ENCODE assay signal across 2 cellular contexts in the genomic region with DNA sequence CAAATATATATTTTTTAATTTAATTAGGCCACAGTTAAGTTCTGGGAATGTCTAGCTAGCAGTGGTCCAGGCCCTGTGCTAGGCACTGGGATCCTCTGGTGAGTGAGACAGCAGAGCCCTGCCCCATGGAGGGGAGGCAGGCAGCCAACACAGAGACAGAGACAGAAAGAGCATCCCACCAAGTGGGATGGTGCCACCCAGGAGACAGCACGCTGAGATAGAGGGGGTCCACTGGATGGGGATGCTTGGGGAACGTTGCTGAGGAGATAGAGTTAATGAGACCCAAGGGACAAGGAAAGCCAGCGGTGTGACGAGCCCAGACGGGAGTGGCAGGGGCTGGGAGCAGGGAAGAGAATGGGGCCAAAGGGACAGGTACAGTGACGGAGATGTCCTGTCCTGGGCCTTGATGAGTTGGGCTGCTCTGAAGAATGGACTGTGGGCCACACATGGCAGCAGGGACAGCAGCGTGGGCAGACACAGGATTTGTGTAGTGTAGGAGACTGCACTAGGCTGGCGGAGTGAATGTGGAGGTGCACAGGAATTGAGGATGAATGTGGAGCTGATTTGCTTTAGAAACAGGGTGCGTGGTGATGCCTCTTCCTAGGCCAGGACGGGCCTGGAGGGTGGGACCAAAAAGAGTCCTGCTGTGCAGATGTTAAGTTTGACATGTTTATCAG.
TF ChIP-seq lines count a peak whose summit lies in the region.

No MANE protein-coding gene starts in this region.

TF ChIP-seq in SK-N-SH treated with all-trans-retinoic acid at 6 μM for 48 hours, 23 proteins besides CTCF, POLR2A, EP300 and RAD21:
- TF ChIP-seq GLIS3 (CRISPR knock-in tag; IDR thresholded peaks at IDR 0.05) (no peak), TCF4 (CRISPR knock-in tag; IDR thresholded peaks at IDR 0.05; ENCODE audit: borderline replicate concordance) (no peak), BACH2 (CRISPR knock-in tag; IDR thresholded peaks at IDR 0.05; ENCODE audit: borderline replicate concordance) (no peak)
- TF ChIP-seq, protein P1, sequence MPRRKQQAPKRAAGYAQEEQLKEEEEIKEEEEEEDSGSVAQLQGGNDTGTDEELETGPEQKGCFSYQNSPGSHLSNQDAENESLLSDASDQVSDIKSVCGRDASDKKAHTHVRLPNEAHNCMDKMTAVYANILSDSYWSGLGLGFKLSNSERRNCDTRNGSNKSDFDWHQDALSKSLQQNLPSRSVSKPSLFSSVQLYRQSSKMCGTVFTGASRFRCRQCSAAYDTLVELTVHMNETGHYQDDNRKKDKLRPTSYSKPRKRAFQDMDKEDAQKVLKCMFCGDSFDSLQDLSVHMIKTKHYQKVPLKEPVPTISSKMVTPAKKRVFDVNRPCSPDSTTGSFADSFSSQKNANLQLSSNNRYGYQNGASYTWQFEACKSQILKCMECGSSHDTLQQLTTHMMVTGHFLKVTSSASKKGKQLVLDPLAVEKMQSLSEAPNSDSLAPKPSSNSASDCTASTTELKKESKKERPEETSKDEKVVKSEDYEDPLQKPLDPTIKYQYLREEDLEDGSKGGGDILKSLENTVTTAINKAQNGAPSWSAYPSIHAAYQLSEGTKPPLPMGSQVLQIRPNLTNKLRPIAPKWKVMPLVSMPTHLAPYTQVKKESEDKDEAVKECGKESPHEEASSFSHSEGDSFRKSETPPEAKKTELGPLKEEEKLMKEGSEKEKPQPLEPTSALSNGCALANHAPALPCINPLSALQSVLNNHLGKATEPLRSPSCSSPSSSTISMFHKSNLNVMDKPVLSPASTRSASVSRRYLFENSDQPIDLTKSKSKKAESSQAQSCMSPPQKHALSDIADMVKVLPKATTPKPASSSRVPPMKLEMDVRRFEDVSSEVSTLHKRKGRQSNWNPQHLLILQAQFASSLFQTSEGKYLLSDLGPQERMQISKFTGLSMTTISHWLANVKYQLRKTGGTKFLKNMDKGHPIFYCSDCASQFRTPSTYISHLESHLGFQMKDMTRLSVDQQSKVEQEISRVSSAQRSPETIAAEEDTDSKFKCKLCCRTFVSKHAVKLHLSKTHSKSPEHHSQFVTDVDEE (CRISPR knock-in tag; IDR thresholded peaks at IDR 0.05): no peak
TF ChIP-seq in SK-N-SH treated with all-trans-retinoic acid at 6 μM for 48 hours: peak in this region for 0.

TF ChIP-seq in SK-N-SH, 30 proteins besides CTCF, POLR2A, EP300 and RAD21:
- TF ChIP-seq, protein P2, sequence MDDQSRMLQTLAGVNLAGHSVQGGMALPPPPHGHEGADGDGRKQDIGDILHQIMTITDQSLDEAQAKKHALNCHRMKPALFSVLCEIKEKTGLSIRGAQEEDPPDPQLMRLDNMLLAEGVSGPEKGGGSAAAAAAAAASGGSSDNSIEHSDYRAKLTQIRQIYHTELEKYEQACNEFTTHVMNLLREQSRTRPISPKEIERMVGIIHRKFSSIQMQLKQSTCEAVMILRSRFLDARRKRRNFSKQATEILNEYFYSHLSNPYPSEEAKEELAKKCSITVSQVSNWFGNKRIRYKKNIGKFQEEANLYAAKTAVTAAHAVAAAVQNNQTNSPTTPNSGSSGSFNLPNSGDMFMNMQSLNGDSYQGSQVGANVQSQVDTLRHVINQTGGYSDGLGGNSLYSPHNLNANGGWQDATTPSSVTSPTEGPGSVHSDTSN (IDR thresholded peaks at IDR 0.05): no peak
- TF ChIP-seq TEAD4 (IDR thresholded peaks at IDR 0.05; ENCODE audit: borderline replicate concordance, insufficient read depth): no peak
- no peak for TF ChIP-seq SMC3 (IDR thresholded peaks at IDR 0.05; ENCODE audit: low read depth, low read length)
- TF ChIP-seq GATA2 (CRISPR knock-in tag; IDR thresholded peaks at IDR 0.05): no peak
- TF ChIP-seq, protein P3, sequence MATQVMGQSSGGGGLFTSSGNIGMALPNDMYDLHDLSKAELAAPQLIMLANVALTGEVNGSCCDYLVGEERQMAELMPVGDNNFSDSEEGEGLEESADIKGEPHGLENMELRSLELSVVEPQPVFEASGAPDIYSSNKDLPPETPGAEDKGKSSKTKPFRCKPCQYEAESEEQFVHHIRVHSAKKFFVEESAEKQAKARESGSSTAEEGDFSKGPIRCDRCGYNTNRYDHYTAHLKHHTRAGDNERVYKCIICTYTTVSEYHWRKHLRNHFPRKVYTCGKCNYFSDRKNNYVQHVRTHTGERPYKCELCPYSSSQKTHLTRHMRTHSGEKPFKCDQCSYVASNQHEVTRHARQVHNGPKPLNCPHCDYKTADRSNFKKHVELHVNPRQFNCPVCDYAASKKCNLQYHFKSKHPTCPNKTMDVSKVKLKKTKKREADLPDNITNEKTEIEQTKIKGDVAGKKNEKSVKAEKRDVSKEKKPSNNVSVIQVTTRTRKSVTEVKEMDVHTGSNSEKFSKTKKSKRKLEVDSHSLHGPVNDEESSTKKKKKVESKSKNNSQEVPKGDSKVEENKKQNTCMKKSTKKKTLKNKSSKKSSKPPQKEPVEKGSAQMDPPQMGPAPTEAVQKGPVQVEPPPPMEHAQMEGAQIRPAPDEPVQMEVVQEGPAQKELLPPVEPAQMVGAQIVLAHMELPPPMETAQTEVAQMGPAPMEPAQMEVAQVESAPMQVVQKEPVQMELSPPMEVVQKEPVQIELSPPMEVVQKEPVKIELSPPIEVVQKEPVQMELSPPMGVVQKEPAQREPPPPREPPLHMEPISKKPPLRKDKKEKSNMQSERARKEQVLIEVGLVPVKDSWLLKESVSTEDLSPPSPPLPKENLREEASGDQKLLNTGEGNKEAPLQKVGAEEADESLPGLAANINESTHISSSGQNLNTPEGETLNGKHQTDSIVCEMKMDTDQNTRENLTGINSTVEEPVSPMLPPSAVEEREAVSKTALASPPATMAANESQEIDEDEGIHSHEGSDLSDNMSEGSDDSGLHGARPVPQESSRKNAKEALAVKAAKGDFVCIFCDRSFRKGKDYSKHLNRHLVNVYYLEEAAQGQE (IDR thresholded peaks at IDR 0.05; ENCODE audit: low read depth, low read length): no peak
- TF ChIP-seq, protein P4, sequence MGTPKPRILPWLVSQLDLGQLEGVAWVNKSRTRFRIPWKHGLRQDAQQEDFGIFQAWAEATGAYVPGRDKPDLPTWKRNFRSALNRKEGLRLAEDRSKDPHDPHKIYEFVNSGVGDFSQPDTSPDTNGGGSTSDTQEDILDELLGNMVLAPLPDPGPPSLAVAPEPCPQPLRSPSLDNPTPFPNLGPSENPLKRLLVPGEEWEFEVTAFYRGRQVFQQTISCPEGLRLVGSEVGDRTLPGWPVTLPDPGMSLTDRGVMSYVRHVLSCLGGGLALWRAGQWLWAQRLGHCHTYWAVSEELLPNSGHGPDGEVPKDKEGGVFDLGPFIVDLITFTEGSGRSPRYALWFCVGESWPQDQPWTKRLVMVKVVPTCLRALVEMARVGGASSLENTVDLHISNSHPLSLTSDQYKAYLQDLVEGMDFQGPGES (IDR thresholded peaks at IDR 0.05; ENCODE audit: low read depth, low read length): no peak
- TF ChIP-seq, protein P5, sequence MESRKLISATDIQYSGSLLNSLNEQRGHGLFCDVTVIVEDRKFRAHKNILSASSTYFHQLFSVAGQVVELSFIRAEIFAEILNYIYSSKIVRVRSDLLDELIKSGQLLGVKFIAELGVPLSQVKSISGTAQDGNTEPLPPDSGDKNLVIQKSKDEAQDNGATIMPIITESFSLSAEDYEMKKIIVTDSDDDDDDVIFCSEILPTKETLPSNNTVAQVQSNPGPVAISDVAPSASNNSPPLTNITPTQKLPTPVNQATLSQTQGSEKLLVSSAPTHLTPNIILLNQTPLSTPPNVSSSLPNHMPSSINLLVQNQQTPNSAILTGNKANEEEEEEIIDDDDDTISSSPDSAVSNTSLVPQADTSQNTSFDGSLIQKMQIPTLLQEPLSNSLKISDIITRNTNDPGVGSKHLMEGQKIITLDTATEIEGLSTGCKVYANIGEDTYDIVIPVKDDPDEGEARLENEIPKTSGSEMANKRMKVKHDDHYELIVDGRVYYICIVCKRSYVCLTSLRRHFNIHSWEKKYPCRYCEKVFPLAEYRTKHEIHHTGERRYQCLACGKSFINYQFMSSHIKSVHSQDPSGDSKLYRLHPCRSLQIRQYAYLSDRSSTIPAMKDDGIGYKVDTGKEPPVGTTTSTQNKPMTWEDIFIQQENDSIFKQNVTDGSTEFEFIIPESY (IDR thresholded peaks at IDR 0.05; ENCODE audit: borderline replicate concordance, low read depth): no peak
- TF ChIP-seq TAF1 (IDR thresholded peaks at IDR 0.05; ENCODE audit: borderline replicate concordance, low read depth, low read length): no peak
- no peak for TF ChIP-seq SIN3A (IDR thresholded peaks at IDR 0.05; ENCODE audit: borderline replicate concordance, low read depth, low read length)
- TF ChIP-seq, protein P6, sequence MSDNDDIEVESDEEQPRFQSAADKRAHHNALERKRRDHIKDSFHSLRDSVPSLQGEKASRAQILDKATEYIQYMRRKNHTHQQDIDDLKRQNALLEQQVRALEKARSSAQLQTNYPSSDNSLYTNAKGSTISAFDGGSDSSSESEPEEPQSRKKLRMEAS (IDR thresholded peaks at IDR 0.05; ENCODE audit: low read depth): no peak
- TF ChIP-seq MXI1 (IDR thresholded peaks at IDR 0.05; ENCODE audit: low read depth, low read length): no peak
- no peak for TF ChIP-seq TCF12 (IDR thresholded peaks at IDR 0.05)
- no peak for TF ChIP-seq FOXM1 (IDR thresholded peaks at IDR 0.05; ENCODE audit: low read depth)
- no peak for TF ChIP-seq CHD2 (IDR thresholded peaks at IDR 0.05; ENCODE audit: low read length, partially characterized antibody)
- TF ChIP-seq YY1 (IDR thresholded peaks at IDR 0.05; ENCODE audit: low read depth): no peak
